2 cellular contexts compared by ENCODE assay signal in genomic region chr2:74551942-74552913, GRCh38.
TF ChIP-seq lines count a peak whose summit lies in the region.

No MANE protein-coding gene starts in this region.

TF ChIP-seq in GM12878, 131 proteins besides CTCF, POLR2A, EP300 and RAD21 (continues in another document):
- TF ChIP-seq MTA3 (IDR thresholded peaks at IDR 0.05; ENCODE audit: borderline replicate concordance, low read length), result no peak
- peak; percentile 95 for TF ChIP-seq SMARCA5 (IDR thresholded peaks at IDR 0.05)
- no peak for TF ChIP-seq EZH2 (IDR thresholded peaks at IDR 0.05; ENCODE audit: borderline replicate concordance, control insufficient read depth, low read depth, low read length)
- 0 out of 2 replicates have a peak, but pooled peaks have one; percentile 2 for TF ChIP-seq YY1 (IDR thresholded peaks at IDR 0.05; ENCODE audit: low read depth, low read length)
- no peak for TF ChIP-seq SUZ12 (IDR thresholded peaks at IDR 0.05; ENCODE audit: unreplicated experiment)
- TF ChIP-seq CHD1 (IDR thresholded peaks at IDR 0.05; ENCODE audit: low read depth, low read length), result no peak
- no peak for TF ChIP-seq CBX3 (IDR thresholded peaks at IDR 0.05; ENCODE audit: borderline replicate concordance, low read depth)
- TF ChIP-seq TARDBP (IDR thresholded peaks at IDR 0.05; ENCODE audit: borderline replicate concordance), result no peak
- no peak for TF ChIP-seq RBBP5 (conservative IDR thresholded peaks at IDR 0.05)
- peak; percentile 43; the same call in 1 of the 2 replicates for TF ChIP-seq BCL11A (IDR thresholded peaks at IDR 0.05; ENCODE audit: low read depth, low read length)
- 0 out of 2 replicates have a peak, but pooled peaks have one; percentile 38 for TF ChIP-seq NKRF (conservative IDR thresholded peaks at IDR 0.05)
- TF ChIP-seq CBFB (IDR thresholded peaks at IDR 0.05; ENCODE audit: low read depth), result 0 out of 2 replicates have a peak, but pooled peaks have one; percentile 19
- peak; percentile 92; the same call in 1 of the 2 replicates for TF ChIP-seq HDGF (IDR thresholded peaks at IDR 0.05)
- peak; percentile 55 for TF ChIP-seq IKZF1 (conservative IDR thresholded peaks at IDR 0.05)
- TF ChIP-seq DPF2 (IDR thresholded peaks at IDR 0.05), result peak; percentile 63; the same call in 1 of the 2 replicates
- TF ChIP-seq ZBED1 (IDR thresholded peaks at IDR 0.05; ENCODE audit: borderline replicate concordance), result no peak
- peak; percentile 81 for TF ChIP-seq ZNF687 (IDR thresholded peaks at IDR 0.05)
- TF ChIP-seq MTA2 (IDR thresholded peaks at IDR 0.05; ENCODE audit: low read depth), result peak; percentile 34; the same call in 1 of the 2 replicates
- TF ChIP-seq TCF12 (IDR thresholded peaks at IDR 0.05; ENCODE audit: low read depth, low read length), result peak; percentile 84
- no peak for TF ChIP-seq ESRRA (IDR thresholded peaks at IDR 0.05; ENCODE audit: low read length)
- peak; percentile 74; the same call in 1 of the 2 replicates for TF ChIP-seq MLLT1 (IDR thresholded peaks at IDR 0.05)
- TF ChIP-seq GATAD2B (conservative IDR thresholded peaks at IDR 0.05; ENCODE audit: low read depth), result peak; percentile 71; the same call in 1 of the 2 replicates
- TF ChIP-seq CBX5 (IDR thresholded peaks at IDR 0.05; ENCODE audit: low read depth), result no peak
- peak; percentile 60; the same call in 1 of the 2 replicates for TF ChIP-seq JUNB (IDR thresholded peaks at IDR 0.05)
- peak; percentile 44 for TF ChIP-seq EED (IDR thresholded peaks at IDR 0.05; ENCODE audit: low read depth)
- peak; percentile 39; the same call in 1 of the 2 replicates for TF ChIP-seq SMAD5 (IDR thresholded peaks at IDR 0.05; ENCODE audit: low read depth)
- no peak; the same call in 1 of the 2 replicates for TF ChIP-seq POLR2AphosphoS5 (IDR thresholded peaks at IDR 0.05; ENCODE audit: low read length)
- TF ChIP-seq LARP7 (IDR thresholded peaks at IDR 0.05), result 0 out of 2 replicates have a peak, but pooled peaks have one; percentile 46
- 0 out of 2 replicates have a peak, but pooled peaks have one; percentile 11 for TF ChIP-seq TAF1 (IDR thresholded peaks at IDR 0.05; ENCODE audit: borderline replicate concordance, low read depth, low read length)
- peak in 1 of 2 experiments; percentile 55; a peak in 1 of 4 replicates for TF ChIP-seq SRF (IDR thresholded peaks at IDR 0.05; ENCODE audit: low read depth in 2 of 2, low read length in 2 of 2)

TF ChIP-seq in neural cell, 6 proteins besides CTCF, POLR2A, EP300 and RAD21:
- TF ChIP-seq TAF1 (IDR thresholded peaks at IDR 0.05; ENCODE audit: low read depth) (no peak), MXI1 (conservative IDR thresholded peaks at IDR 0.05; ENCODE audit: poor library complexity, severe bottlenecking) (no peak), SMC3 (conservative IDR thresholded peaks at IDR 0.05; ENCODE audit: poor library complexity) (no peak), REST (IDR thresholded peaks at IDR 0.05; ENCODE audit: borderline replicate concordance) (no peak), POLR2AphosphoS5 (IDR thresholded peaks at IDR 0.05) (no peak), EZH2 (IDR thresholded peaks at IDR 0.05; ENCODE audit: borderline replicate concordance, insufficient read depth, low read length, poor library complexity, severe bottlenecking) (no peak)
